In genomic region chr2:210756821-210757220, GRCh38 we compare ENCODE assay signal across 17 cellular contexts.
DNase-seq lines count a peak whose midpoint lies in the region; ATAC-seq and TF ChIP-seq lines count a peak whose summit lies in the region.
"Had no signal": no experiment of that assay in that cellular context is flagged by ENCODE, and none has a peak within 500 bp of the region (broad histone marks: within the 10 kb centered on the region; RNA-seq: fewer than 3 reads in every experiment).

No MANE protein-coding gene starts in this region.

- peak; percentile 15 for DNase-seq in DMS53 (lab: John Stamatoyannopoulos, UW)
- DNase-seq in HT1080 (ENCODE audit: low read depth), result peak; percentile 60
- DNase-seq in epithelial cell of esophagus (ENCODE audit: low read depth), result peak; percentile 28
- peak; percentile 1 for DNase-seq in stromal cell of bone marrow (ENCODE audit: low read depth)
- DNase-seq in globus pallidus (ENCODE audit: low spot score), result no peak
- DNase-seq: AML-193; CD8-positive, alpha-beta T cell; H7; KBM-7; MG63; NCI-H2029; NCI-H2227 treated with DMSO at 0.1 percent for 48 hours; NCI-H526 treated with DMSO at 0.1 percent for 48 hours; SHP77 had no signal

- H3K4me3 ChIP-seq in epithelial cell of esophagus (ENCODE audit: low read length), result no peak overlapping the region
- H3K4me3 ChIP-seq: A549, MG63 had no signal

- ATAC-seq in HG02970 (IDR thresholded peaks at IDR 0.05; ENCODE audit: low FRiP score, unreplicated experiment) (no peak), HG03280 (IDR thresholded peaks at IDR 0.05; ENCODE audit: unreplicated experiment) (no peak)
- ATAC-seq: A549; CD8-positive, alpha-beta T cell had no signal

- TF ChIP-seq CTCF in epithelial cell of esophagus (IDR thresholded peaks at IDR 0.05; ENCODE audit: insufficient read depth, low read depth, low read length, missing control alignments), result no peak
